9 cellular contexts compared by ENCODE assay signal in genomic region chr20:21301940-21302644, GRCh38. TPM values are rescaled to one million over a fixed set of nuclear protein-coding genes. Genes with fewer than 3 reads are reported as not detected.
DNase-seq lines count a peak whose midpoint lies in the region; ATAC-seq and TF ChIP-seq lines count a peak whose summit lies in the region.
"Had no signal": no experiment of that assay in that cellular context is flagged by ENCODE, and none has a peak within 500 bp of the region (broad histone marks: within the 10 kb centered on the region; RNA-seq: fewer than 3 reads in every experiment).

No MANE protein-coding gene starts in this region.

- peak overlapping the region; percentile 92 for H3K27ac Mint-ChIP-seq in activated T-helper 17 cell treated with anti-CD3 and anti-CD28 coated beads, Interleukin-2, amount 50 U/mL, for 72 hours

- no peaks in the 10 kb centered on the region for H3K9me3 Mint-ChIP-seq in activated T-helper 17 cell treated with anti-CD3 and anti-CD28 coated beads, Interleukin-2, amount 50 U/mL, for 72 hours

- peaks cover 33% of the 10 kb centered on the region for H3K36me3 Mint-ChIP-seq in activated T-helper 17 cell treated with anti-CD3 and anti-CD28 coated beads, Interleukin-2, amount 50 U/mL, for 72 hours (ENCODE audit: low read depth)

- H3K4me1 Mint-ChIP-seq in activated T-helper 17 cell treated with anti-CD3 and anti-CD28 coated beads, Interleukin-2, amount 50 U/mL, for 72 hours = peaks cover 18% of the 10 kb centered on the region

- ATAC-seq in SK-N-SH treated with all-trans-retinoic acid at 6 μM for 48 hours = no peak
- no peak for ATAC-seq in activated T-helper 17 cell treated with anti-CD3 and anti-CD28 coated beads, Interleukin-2, amount 50 U/mL, for 72 hours (replicated peaks)
- no peak for ATAC-seq in GM21528 (IDR thresholded peaks at IDR 0.05; ENCODE audit: low FRiP score, unreplicated experiment)

- peaks cover 0 to 9% of the 10 kb centered on the region in 2 experiments for H3K36me3 ChIP-seq in SK-N-SH (replicated peaks in 1 of 2; ENCODE audit: control insufficient read depth in 1 of 2, insufficient read depth in 2 of 2, low read length in 1 of 2)

- no peaks in the 10 kb centered on the region for H3K27me3 Mint-ChIP-seq in activated T-helper 17 cell treated with anti-CD3 and anti-CD28 coated beads, Interleukin-2, amount 50 U/mL, for 72 hours

- H4K20me1 ChIP-seq in SK-N-SH (ENCODE audit: insufficient read depth) = peaks cover 34% of the 10 kb centered on the region

- no peak for TF ChIP-seq RAD21 in SK-N-SH (IDR thresholded peaks at IDR 0.05; ENCODE audit: low read length)

- H3F3A ChIP-seq in SK-N-SH (replicated peaks; ENCODE audit: insufficient read depth) = peaks cover 5% of the 10 kb centered on the region

- H3K27ac ChIP-seq in SK-N-SH (ENCODE audit: low read depth in 2 of 2, low read length in 1 of 2) (peak overlapping the region; percentile 94; a peak in 3 of 4 replicates), substantia nigra (ENCODE audit: low read depth, low read length, poor library complexity, severe bottlenecking) (peak overlapping the region; percentile 90)

- CTCF ChIA-PET in SK-N-SH (lab: Yijun Ruan, JAX) = interaction anchor here (1.3 to 2.2 kb wide), 2 partner anchors 66 to 176 kb away, joined by 3 to 11 read pairs; partner anchors contain the start of gene KIZ

- H3K4me2 ChIP-seq in SK-N-SH = peak overlapping the region; percentile 88

- peak overlapping the region; percentile 97 for H3K4me3 Mint-ChIP-seq in activated T-helper 17 cell treated with anti-CD3 and anti-CD28 coated beads, Interleukin-2, amount 50 U/mL, for 72 hours

- H3K4me1 ChIP-seq in SK-N-SH (ENCODE audit: control insufficient read depth in 1 of 2, insufficient read depth in 2 of 2, low read depth in 1 of 2, low read length in 1 of 2) = peaks cover 0 to 2% of the 10 kb centered on the region in 2 experiments; a peak in 2 of 4 replicates

- H3K79me2 ChIP-seq in SK-N-SH (ENCODE audit: insufficient read depth) = peaks cover 40% of the 10 kb centered on the region

- POLR2A ChIA-PET in SK-N-SH (lab: Yijun Ruan, JAX) = interaction anchor here (1.2 to 2.1 kb wide), 4 partner anchors 8 to 51 kb away, joined by 3 to 15 read pairs (median 4); no protein-coding TSS in a partner anchor

- peak overlapping the region; percentile 96 for H3K9ac ChIP-seq in SK-N-SH

- no peaks in the 10 kb centered on the region for H3K9me3 ChIP-seq in SK-N-SH
- no peaks in the 10 kb centered on the region for H3K9me3 ChIP-seq in iPS-18c (ENCODE audit: control insufficient read depth, insufficient read depth, low read length)

- peak overlapping the region; percentile 84 for H2AFZ ChIP-seq in SK-N-SH (ENCODE audit: low read depth)

- no peak for TF ChIP-seq EP300 in SK-N-SH (IDR thresholded peaks at IDR 0.05; ENCODE audit: borderline replicate concordance in 1 of 2, low read depth in 1 of 2, low read length in 1 of 2)

- 73% methylated on average over 9 of the region's 9 CpGs for WGBS in SK-N-SH (ENCODE audit: low lambda C conversion rate)

- H3K4me3 ChIP-seq in SK-N-SH (ENCODE audit: low read depth in 2 of 2, low read length in 1 of 2) (peak overlapping the region; percentile 79 to 92), iPS-18c (ENCODE audit: insufficient read depth, low read depth, low read length) (peak overlapping the region; percentile 95; the same call in 1 of the 2 replicates)

- H3K9me2 ChIP-seq in SK-N-SH = no peaks in the 10 kb centered on the region

- DNase-seq in SK-N-SH (no peak), substantia nigra (lab: John Stamatoyannopoulos, UW) (no peak), glomerular visceral epithelial cell (ENCODE audit: extremely low spot score) (no peak), NCI-H128 (lab: John Stamatoyannopoulos, UW; ENCODE audit: unreplicated experiment) (no peak)
- DNase-seq: stimulated activated naive CD4-positive, alpha-beta T cell had no signal

- TF ChIP-seq CTCF in SK-N-SH (IDR thresholded peaks at IDR 0.05) = no peak

- H3K27me3 ChIP-seq in SK-N-SH (ENCODE audit: insufficient read depth) = no peaks in the 10 kb centered on the region

TF ChIP-seq in SK-N-SH, 30 proteins besides CTCF, POLR2A, EP300 and RAD21:
- TF ChIP-seq TAF1 (IDR thresholded peaks at IDR 0.05; ENCODE audit: borderline replicate concordance, low read depth, low read length) (no peak), POLR2AphosphoS5 (IDR thresholded peaks at IDR 0.05; ENCODE audit: low read depth, low read length) (0 out of 2 replicates have a peak, but pooled peaks have one; percentile 26)

TF ChIP-seq in SK-N-SH treated with all-trans-retinoic acid at 6 μM for 48 hours, 23 proteins besides CTCF, POLR2A, EP300 and RAD21:
- TF ChIP-seq TSHZ2 (CRISPR knock-in tag; IDR thresholded peaks at IDR 0.05) = no peak
- TF ChIP-seq SNAI2 (CRISPR knock-in tag; IDR thresholded peaks at IDR 0.05) = no peak
- TF ChIP-seq RARB (CRISPR knock-in tag; IDR thresholded peaks at IDR 0.05) = no peak
- no peak for TF ChIP-seq ZFP30 (CRISPR knock-in tag; IDR thresholded peaks at IDR 0.05)
- TF ChIP-seq ZC3H10 (CRISPR knock-in tag; IDR thresholded peaks at IDR 0.05) = no peak
- no peak for TF ChIP-seq GLIS3 (CRISPR knock-in tag; IDR thresholded peaks at IDR 0.05)

RNA-seq across cellular contexts. Expression of gene XRN2, which starts 1.0 kb away (rescaled TPM):
- polyA plus RNA-seq in SK-N-SH (2012; rRNA removed) = 44.5 and 56.5 TPM in 2 replicates
- polyA plus RNA-seq in SK-N-SH (2012; cell fraction: cytosol; rRNA removed) = 60.8 and 67.0 TPM in 2 replicates
- 37.1 and 64.3 TPM in 2 replicates for polyA plus RNA-seq in SK-N-SH (2012; cell fraction: nucleus; rRNA removed)
- 10 to 100 TPM; 42.9 to 82.3 TPM for total RNA-seq in activated T-helper 17 cell treated with anti-CD3 and anti-CD28 coated beads, Interleukin-2, amount 50 U/mL, for 72 hours
